Comparison of ENCODE assay signal across 8 cellular contexts in genomic region chr5:31232273-31232888, GRCh38. TPM values are rescaled to one million over a fixed set of nuclear protein-coding genes. Genes with fewer than 3 reads are reported as not detected.
DNase-seq lines count a peak whose midpoint lies in the region; TF ChIP-seq lines count a peak whose summit lies in the region.

No MANE protein-coding gene starts in this region.

- H3K27ac ChIP-seq in SK-N-MC (peak overlapping the region; percentile 73; the same call in 1 of the 2 replicates), vagina (no peak overlapping the region)

- peak; percentile 77 for TF ChIP-seq CTCF in foreskin fibroblast (IDR thresholded peaks at IDR 0.05; ENCODE audit: low read depth, low read length)
- peak in 1 of 3 experiments; percentile 49 for TF ChIP-seq CTCF in vagina (IDR thresholded peaks at IDR 0.05)

- H3K4me3 ChIP-seq in HAP-1 (no peak overlapping the region), MG63 (no peak overlapping the region), SK-N-MC (peak overlapping the region; percentile 55), foreskin fibroblast (ENCODE audit: low read depth in 1 of 2, low read length in 2 of 2) (no peak overlapping the region), vagina (no peak overlapping the region)

- H3K9me3 ChIP-seq in HAP-1 (no peaks in the 10 kb centered on the region), MG63 (no peaks in the 10 kb centered on the region), SK-N-MC (ENCODE audit: low read depth, low read length) (no peaks in the 10 kb centered on the region), vagina (no peaks in the 10 kb centered on the region)

- DNase-seq in NCI-H524 (lab: John Stamatoyannopoulos, UW) (peak; percentile 30 to 69), NCI-H524 treated with DMSO at 0.1 percent for 48 hours (lab: John Stamatoyannopoulos, UW) (no peak), HAP-1 (ENCODE audit: low spot score in 2 of 2) (peak; percentile 67 to 80), MG63 (peak; percentile 49), SK-N-MC (ENCODE audit: low read depth, low spot score) (peak; percentile 64), foreskin fibroblast (peak; percentile 16 to 60), renal cortical epithelial cell (ENCODE audit: low read depth) (peak; percentile 62), vagina (ENCODE audit: extremely low spot score in 2 of 2) (no peak)

- peaks cover 37% of the 10 kb centered on the region for H3K4me1 ChIP-seq in HAP-1
- H3K4me1 ChIP-seq in vagina: no peaks in the 10 kb centered on the region

- intact Hi-C loops in vagina (cut with DNase I): no loop called here

- H3K9ac ChIP-seq in SK-N-MC (ENCODE audit: insufficient read length): no peak overlapping the region

- H3K36me3 ChIP-seq in HAP-1 (replicated peaks) (peaks cover 6% of the 10 kb centered on the region; the same call in 1 of the 2 replicates), MG63 (peaks cover 86% of the 10 kb centered on the region), SK-N-MC (ENCODE audit: insufficient read depth, low read length) (no peaks in the 10 kb centered on the region), vagina (no peaks in the 10 kb centered on the region)

- no peak for TF ChIP-seq POLR2A in vagina (IDR thresholded peaks at IDR 0.05)

- in situ Hi-C loops in HAP-1 (cut with MboI; ENCODE audit: low sequenced_read_pairs): loop anchor here (25.0 kb wide), 2 partner anchors 845 to 1195 kb away; no protein-coding TSS in a partner anchor

- H3K27me3 ChIP-seq in HAP-1 (ENCODE audit: low read depth): no peaks in the 10 kb centered on the region
- H3K27me3 ChIP-seq in MG63: no peaks in the 10 kb centered on the region
- no peaks in the 10 kb centered on the region for H3K27me3 ChIP-seq in vagina

RNA-seq across cellular contexts. Expression of gene CDH6, which starts 38.9 kb away (rescaled TPM):
- 242 and 244 TPM in 2 replicates for total RNA-seq in MG63 (2014; rRNA removed; shearing (Covaris generic); ENCODE audit: low replicate concordance)
- total RNA-seq in renal cortical epithelial cell (207 and 416 TPM in 2 replicates), vagina (5.2 TPM)

Comparison
In these comparisons a context has a peak if more than half of its experiments do, and no peak if none do; other contexts are left out.
1. DNase-seq: peak in NCI-H524 (2 of 2), HAP-1 (2 of 2), MG63 (single experiment), SK-N-MC (single experiment), foreskin fibroblast (2 of 2) and renal cortical epithelial cell (single experiment); none in NCI-H524 treated with DMSO at 0.1 percent for 48 hours (single experiment) and vagina (0 of 2).
2. RNA of gene CDH6, which starts 38.9 kb away (total RNA-seq): 207 to 416 TPM in renal cortical epithelial cell and 242 to 244 TPM in MG63; 5.2 TPM in vagina (single experiment); every median in the first group is over 10 times any median in the second.